ENCODE assay signal across 1 cellular context in genomic region chrX:133670394-133670793, GRCh38.
TF ChIP-seq lines count a peak whose summit lies in the region.

No MANE protein-coding gene starts in this region.

TF ChIP-seq in HepG2, 621 proteins besides CTCF, POLR2A, EP300 and RAD21 (continued from another document):
- TF ChIP-seq ZNF788 (CRISPR knock-in tag; IDR thresholded peaks at IDR 0.05; ENCODE audit: borderline replicate concordance) (no peak), JDP2 (CRISPR knock-in tag; IDR thresholded peaks at IDR 0.05; ENCODE audit: borderline replicate concordance) (no peak), SATB2 (CRISPR knock-in tag; IDR thresholded peaks at IDR 0.05) (no peak), ZNF230 (CRISPR knock-in tag; IDR thresholded peaks at IDR 0.05) (no peak), ZNF850 (CRISPR knock-in tag; conservative IDR thresholded peaks at IDR 0.05) (no peak), ZKSCAN5 (CRISPR knock-in tag; IDR thresholded peaks at IDR 0.05) (no peak)
